In genomic region chr19:55527197-55528029, GRCh38 we compare ENCODE assay signal across 25 cellular contexts. TPM values are rescaled to one million over a fixed set of nuclear protein-coding genes. Genes with fewer than 3 reads are reported as not detected.
"Had no signal": no experiment of that assay in that cellular context is flagged by ENCODE, and none has a peak within 500 bp of the region (broad histone marks: within the 10 kb centered on the region; RNA-seq: fewer than 3 reads in every experiment).

No MANE protein-coding gene starts in this region.

- H3K36me3 ChIP-seq: esophagus squamous epithelium, gastroesophageal sphincter, neutrophil, sigmoid colon, tibial nerve had no signal

- H3K4me3 ChIP-seq: esophagus squamous epithelium, gastroesophageal sphincter, sigmoid colon, skin epidermis, testis, tibial nerve had no signal

- H3K9me3 Mint-ChIP-seq: dendritic cell treated with granulocyte-macrophage colony-stimulating factor and Interleukin-4, amounts not matched to agents 40 ng/mL and 50 ng/mL, for 4 days; naive thymus-derived CD4-positive, alpha-beta T cell; nephron progenitor cell; stimulated activated naive B cell treated with anti-CD40 and anti-IgM and Interleukin-4, amounts not matched to agents 10 μg/mL and 1 μg/mL and 100 μg/mL, for 72 hours; stimulated activated naive CD8-positive, alpha-beta T cell treated with anti-CD3 and anti-CD28 coated beads, Interleukin-15, amount 100 ng/mL, for 72 hours had no signal

- H3K27ac ChIP-seq: esophagus squamous epithelium, gastroesophageal sphincter, neutrophil, sigmoid colon, skin epidermis, testis, tibial nerve had no signal

- H3K36me3 Mint-ChIP-seq: naive thymus-derived CD4-positive, alpha-beta T cell; stimulated activated naive B cell treated with anti-CD40 and anti-IgM and Interleukin-4, amounts not matched to agents 10 μg/mL and 1 μg/mL and 100 μg/mL, for 72 hours had no signal

- H3K9me3 ChIP-seq: esophagus squamous epithelium, gastroesophageal sphincter, neutrophil, sigmoid colon, testis, tibial nerve had no signal

- DNase-seq: esophagus squamous epithelium; glutamatergic neuron; islet precursor cell; mammary epithelial cell; naive thymus-derived CD4-positive, alpha-beta T cell; nephron progenitor cell; sigmoid colon; stimulated activated CD4-positive, alpha-beta T cell treated with anti-CD3 and anti-CD28 coated beads, Interleukin-2, amount 100 ng/mL, for 24 hours; stimulated activated CD4-positive, alpha-beta T cell treated with anti-CD3 and anti-CD28 coated beads, Interleukin-4, amount 100 ng/mL, for 4 hours; stimulated activated naive B cell treated with anti-CD40 and anti-IgM and Interleukin-4, amounts not matched to agents 10 μg/mL and 1 μg/mL and 100 μg/mL, for 72 hours; stimulated activated naive CD8-positive, alpha-beta T cell treated with anti-CD3 and anti-CD28 coated beads, Interleukin-15, amount 100 ng/mL, for 72 hours; testis had no signal

- ATAC-seq: gastroesophageal sphincter; naive thymus-derived CD4-positive, alpha-beta T cell; stimulated activated naive CD8-positive, alpha-beta T cell treated with anti-CD3 and anti-CD28 coated beads, Interleukin-15, amount 100 ng/mL, for 72 hours had no signal

- H3K27me3 ChIP-seq: testis had no signal

- H3K27ac Mint-ChIP-seq: dendritic cell treated with granulocyte-macrophage colony-stimulating factor and Interleukin-4, amounts not matched to agents 40 ng/mL and 50 ng/mL, for 4 days; naive thymus-derived CD4-positive, alpha-beta T cell; nephron progenitor cell; stimulated activated naive B cell treated with anti-CD40 and anti-IgM and Interleukin-4, amounts not matched to agents 10 μg/mL and 1 μg/mL and 100 μg/mL, for 72 hours; stimulated activated naive CD8-positive, alpha-beta T cell treated with anti-CD3 and anti-CD28 coated beads, Interleukin-15, amount 100 ng/mL, for 72 hours had no signal

RNA-seq across cellular contexts. Expression of gene SBK2, which starts 9.5 kb away (rescaled TPM):
- total RNA-seq: esophagus squamous epithelium; gastroesophageal sphincter; left lobe of liver; lower leg skin; mammary epithelial cell; mesenteric fat pad; mononuclear cell; naive thymus-derived CD4-positive, alpha-beta T cell; osteocyte; pulmonary artery endothelial cell; sigmoid colon; subcutaneous adipose tissue; tibial nerve; ureter had no signal
- polyA plus RNA-seq: mammary epithelial cell; naive thymus-derived CD4-positive, alpha-beta T cell; sigmoid colon had no signal

RNA-seq across cellular contexts. Expression of gene SBK3, which starts 17.9 kb away (rescaled TPM):
- total RNA-seq: left lobe of liver; mammary epithelial cell; mononuclear cell; naive thymus-derived CD4-positive, alpha-beta T cell; osteocyte; subcutaneous adipose tissue had no signal
- polyA plus RNA-seq: mammary epithelial cell; naive thymus-derived CD4-positive, alpha-beta T cell had no signal

RNA-seq across cellular contexts. Expression of gene SSC5D, which starts 39.2 kb away (rescaled TPM):
- polyA plus RNA-seq: mammary epithelial cell; naive thymus-derived CD4-positive, alpha-beta T cell had no signal
